7 cellular contexts compared by ENCODE assay signal in genomic region chr9:130461218-130461630, GRCh38. TPM values are rescaled to one million over a fixed set of nuclear protein-coding genes. Genes with fewer than 3 reads are reported as not detected.
DNase-seq lines count a peak whose midpoint lies in the region; ATAC-seq and TF ChIP-seq lines count a peak whose summit lies in the region.

No MANE protein-coding gene starts in this region.

- no peaks in the 10 kb centered on the region for H3K9me3 Mint-ChIP-seq in memory B cell

- peak; percentile 33 for DNase-seq in NCI-H1105 treated with DMSO at 0.1 percent for 48 hours (lab: John Stamatoyannopoulos, UW)
- peak; percentile 80 for DNase-seq in activated CD4-positive, alpha-beta T cell treated with anti-CD3 and anti-CD28 coated beads for 48 hours
- peak; percentile 73 for DNase-seq in cerebellum (ENCODE audit: low spot score)
- peak; percentile 71 to 82 for DNase-seq in memory B cell (ENCODE audit: low spot score in 2 of 2)
- peak; percentile 55 to 63 for DNase-seq in stimulated activated CD8-positive, alpha-beta memory T cell treated with anti-CD3 and anti-CD28 coated beads, Interleukin-2, amount 100 ng/mL, for 48 hours (ENCODE audit: low read depth in 2 of 2)

- H3K27me3 Mint-ChIP-seq in memory B cell: peaks cover 12% of the 10 kb centered on the region

- no peaks in the 10 kb centered on the region for H3K36me3 Mint-ChIP-seq in memory B cell

- H3K27ac Mint-ChIP-seq in memory B cell: no peak overlapping the region

- no peak overlapping the region for H3K4me3 Mint-ChIP-seq in memory B cell

- TF ChIP-seq CTCF in GM12872 (IDR thresholded peaks at IDR 0.05; ENCODE audit: insufficient read depth, low read depth, low read length): peak; percentile 84

- ATAC-seq in memory B cell (ENCODE audit: low read depth) (peak; percentile 64), HG02981 (IDR thresholded peaks at IDR 0.05; ENCODE audit: unreplicated experiment) (no peak)

- H3K4me1 Mint-ChIP-seq in memory B cell: no peaks in the 10 kb centered on the region

RNA-seq across cellular contexts. Expression of gene ASS1, which starts 16.5 kb away (rescaled TPM):
- total RNA-seq in cerebellum: 37.8 TPM
